ENCODE assay signal across 19 cellular contexts in genomic region chr4:15042529-15043167, GRCh38. TPM values are rescaled to one million over a fixed set of nuclear protein-coding genes. Genes with fewer than 3 reads are reported as not detected.
A peak's percentile ranks its signal among the peaks of the same experiment; 100 is the strongest.
DNase-seq lines count a peak whose midpoint lies in the region; ATAC-seq and TF ChIP-seq lines count a peak whose summit lies in the region.
"Had no signal": no experiment of that assay in that cellular context is flagged by ENCODE, and none has a peak within 500 bp of the region (broad histone marks: within the 10 kb centered on the region; RNA-seq: fewer than 3 reads in every experiment).

No MANE protein-coding gene starts in this region.

- CTCF ChIA-PET in SK-N-SH (lab: Yijun Ruan, JAX), result interaction anchor here (1.0 to 1.5 kb wide), 4 partner anchors 12 to 1386 kb away, joined by 3 to 7 read pairs (median 4); no protein-coding TSS in a partner anchor

- H3K4me3 ChIP-seq in SK-N-SH (ENCODE audit: low read depth in 2 of 2, low read length in 1 of 2), result no peak overlapping the region
- H3K4me3 ChIP-seq in fibroblast of pulmonary artery (replicated peaks; ENCODE audit: low read depth, low read length), result no peak overlapping the region
- H3K4me3 ChIP-seq in parathyroid adenoma (ENCODE audit: low read depth, low read length), result peak overlapping the region; percentile 11
- H3K4me3 ChIP-seq: suprapubic skin had no signal

- no peak for TF ChIP-seq EP300 in SK-N-SH (IDR thresholded peaks at IDR 0.05; ENCODE audit: borderline replicate concordance in 1 of 2, low read depth in 1 of 2, low read length in 1 of 2)

- ATAC-seq in HG02970 (IDR thresholded peaks at IDR 0.05; ENCODE audit: low FRiP score, unreplicated experiment) (no peak), HG02588 (IDR thresholded peaks at IDR 0.05; ENCODE audit: unreplicated experiment) (no peak)
- ATAC-seq: left ventricle myocardium superior; natural killer cell treated with Interleukin-12 subunit alpha and Interleukin-12 subunit beta and Interleukin-15 and Interleukin-18, amount 100 ng/mL, for 72 hours; Panc1; right cardiac atrium; T-cell had no signal

- H3K4me1 Mint-ChIP-seq in CD14-positive monocyte, result peaks cover 2% of the 10 kb centered on the region

- H3K9ac ChIP-seq in SK-N-SH, result no peak overlapping the region
- H3K9ac ChIP-seq in parathyroid adenoma, result no peak overlapping the region

- no peak overlapping the region for H2AFZ ChIP-seq in SK-N-SH (ENCODE audit: low read depth)
- H2AFZ ChIP-seq in parathyroid adenoma, result no peak overlapping the region

- no peaks in the 10 kb centered on the region for H3K27me3 Mint-ChIP-seq in CD14-positive monocyte (ENCODE audit: low read depth in 3 of 3)
- H3K27me3 Mint-ChIP-seq: activated naive CD8-positive, alpha-beta T cell; natural killer cell treated with Interleukin-12 subunit alpha and Interleukin-12 subunit beta and Interleukin-15 and Interleukin-18, amount 100 ng/mL, for 72 hours; T-cell had no signal

- H3K4me1 ChIP-seq in SK-N-SH (ENCODE audit: control insufficient read depth in 1 of 2, insufficient read depth in 2 of 2, low read depth in 1 of 2, low read length in 1 of 2) (peaks cover 0 to 15% of the 10 kb centered on the region in 2 experiments; a peak in 2 of 4 replicates), parathyroid adenoma (peaks cover 3% of the 10 kb centered on the region)

- peaks cover 45 to 59% of the 10 kb centered on the region in 2 donors for H3K36me3 Mint-ChIP-seq in CD14-positive monocyte
- H3K36me3 Mint-ChIP-seq: natural killer cell treated with Interleukin-12 subunit alpha and Interleukin-12 subunit beta and Interleukin-15 and Interleukin-18, amount 100 ng/mL, for 72 hours had no signal

- peaks cover 10% of the 10 kb centered on the region; the same call in 1 of the 2 replicates for H3K79me2 ChIP-seq in SK-N-SH (ENCODE audit: insufficient read depth)
- H3K79me2 ChIP-seq in parathyroid adenoma, result no peaks in the 10 kb centered on the region

- peaks cover 14% of the 10 kb centered on the region for H3F3A ChIP-seq in SK-N-SH (replicated peaks; ENCODE audit: insufficient read depth)

- no peak for TF ChIP-seq RAD21 in SK-N-SH (IDR thresholded peaks at IDR 0.05; ENCODE audit: low read length)

- WGBS in SK-N-SH (ENCODE audit: low lambda C conversion rate), result 45% methylated on average over 4 of the region's 4 CpGs

- no peaks in the 10 kb centered on the region for H3K9me3 ChIP-seq in SK-N-SH
- no peaks in the 10 kb centered on the region for H3K9me3 ChIP-seq in parathyroid adenoma (ENCODE audit: control insufficient read depth, low read length)
- H3K9me3 ChIP-seq: suprapubic skin had no signal

- H3K36me3 ChIP-seq in SK-N-SH (replicated peaks in 1 of 2; ENCODE audit: control insufficient read depth in 1 of 2, insufficient read depth in 2 of 2, low read length in 1 of 2) (peaks cover 6 to 22% of the 10 kb centered on the region in 2 experiments), parathyroid adenoma (ENCODE audit: control insufficient read depth, insufficient read depth, low read length) (no peaks in the 10 kb centered on the region)

- intact Hi-C loops in CD14-positive monocyte (cut with micrococcal nuclease), result no loop called here

- H3K27me3 ChIP-seq in SK-N-SH (ENCODE audit: insufficient read depth), result no peaks in the 10 kb centered on the region
- no peaks in the 10 kb centered on the region for H3K27me3 ChIP-seq in parathyroid adenoma (ENCODE audit: control insufficient read depth, insufficient read depth, low read length)
- H3K27me3 ChIP-seq: suprapubic skin had no signal

- no peak overlapping the region for H3K27ac Mint-ChIP-seq in CD14-positive monocyte
- H3K27ac Mint-ChIP-seq: activated naive CD8-positive, alpha-beta T cell; natural killer cell treated with Interleukin-12 subunit alpha and Interleukin-12 subunit beta and Interleukin-15 and Interleukin-18, amount 100 ng/mL, for 72 hours; T-cell had no signal

- H4K20me1 ChIP-seq in SK-N-SH (ENCODE audit: insufficient read depth), result no peaks in the 10 kb centered on the region

- no peaks in the 10 kb centered on the region for H3K9me2 ChIP-seq in SK-N-SH

- H3K9me3 Mint-ChIP-seq in CD14-positive monocyte, result no peaks in the 10 kb centered on the region
- H3K9me3 Mint-ChIP-seq: natural killer cell treated with Interleukin-12 subunit alpha and Interleukin-12 subunit beta and Interleukin-15 and Interleukin-18, amount 100 ng/mL, for 72 hours; T-cell had no signal

- POLR2A ChIA-PET in SK-N-SH (lab: Yijun Ruan, JAX), result no interaction called here

- H3K4me2 ChIP-seq in SK-N-SH (no peak overlapping the region), parathyroid adenoma (ENCODE audit: low read length) (peak overlapping the region; percentile 34)

- TF ChIP-seq CTCF in SK-N-SH (IDR thresholded peaks at IDR 0.05) (no peak), fibroblast of pulmonary artery (IDR thresholded peaks at IDR 0.05; ENCODE audit: low read length, missing control alignments) (no peak), parathyroid adenoma (IDR thresholded peaks at IDR 0.05) (no peak), CD14-positive monocyte (IDR thresholded peaks at IDR 0.05) (no peak)

- DNase-seq in Daoy (ENCODE audit: low read depth), result peak; percentile 5
- no peak for DNase-seq in SK-N-SH
- DNase-seq in fibroblast of pulmonary artery (ENCODE audit: low read depth), result peak; percentile 38
- no peak for DNase-seq in CD14-positive monocyte (ENCODE audit: low spot score)
- no peak for DNase-seq in UCSD-AML1 (lab: John Stamatoyannopoulos, UW; ENCODE audit: unreplicated experiment)
- DNase-seq: activated CD8-positive, alpha-beta memory T cell treated with anti-CD3 and anti-CD28 coated beads, Interleukin-2, amount 50 U/mL, for 4 hours; left ventricle myocardium superior; NCI-H1694 treated with DMSO at 0.1 percent for 48 hours; NCI-H524 treated with DMSO at 0.1 percent for 48 hours; right cardiac atrium; stimulated activated CD4-positive, alpha-beta T cell treated with anti-CD3 and anti-CD28 coated beads, Interleukin-1b, Interleukin-23, amount 100 ng/mL, for 48 hours; T-cell had no signal

- no peak overlapping the region for H3K4me3 Mint-ChIP-seq in CD14-positive monocyte
- H3K4me3 Mint-ChIP-seq: activated naive CD8-positive, alpha-beta T cell; natural killer cell treated with Interleukin-12 subunit alpha and Interleukin-12 subunit beta and Interleukin-15 and Interleukin-18, amount 100 ng/mL, for 72 hours; T-cell had no signal

- H3K27ac ChIP-seq in SK-N-SH (ENCODE audit: low read depth in 2 of 2, low read length in 1 of 2) (peak overlapping the region; percentile 39 to 46; a peak in 3 of 4 replicates), parathyroid adenoma (peak overlapping the region; percentile 29)
- H3K27ac ChIP-seq: suprapubic skin had no signal

TF ChIP-seq in SK-N-SH, 30 proteins besides CTCF, POLR2A, EP300 and RAD21:
- 0 out of 2 replicates have a peak, but pooled peaks have one; percentile 9 for TF ChIP-seq TCF12 (IDR thresholded peaks at IDR 0.05)
- no peak for TF ChIP-seq REST (IDR thresholded peaks at IDR 0.05; ENCODE audit: low read depth, low read length)
- TF ChIP-seq FOSL2 (IDR thresholded peaks at IDR 0.05; ENCODE audit: borderline replicate concordance, low read depth), result peak; percentile 17; the same call in 1 of the 2 replicates
- TF ChIP-seq JUND (IDR thresholded peaks at IDR 0.05), result peak; percentile 12; the same call in 1 of the 2 replicates
- TF ChIP-seq, protein P1, sequence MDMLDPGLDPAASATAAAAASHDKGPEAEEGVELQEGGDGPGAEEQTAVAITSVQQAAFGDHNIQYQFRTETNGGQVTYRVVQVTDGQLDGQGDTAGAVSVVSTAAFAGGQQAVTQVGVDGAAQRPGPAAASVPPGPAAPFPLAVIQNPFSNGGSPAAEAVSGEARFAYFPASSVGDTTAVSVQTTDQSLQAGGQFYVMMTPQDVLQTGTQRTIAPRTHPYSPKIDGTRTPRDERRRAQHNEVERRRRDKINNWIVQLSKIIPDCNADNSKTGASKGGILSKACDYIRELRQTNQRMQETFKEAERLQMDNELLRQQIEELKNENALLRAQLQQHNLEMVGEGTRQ (IDR thresholded peaks at IDR 0.05; ENCODE audit: borderline replicate concordance, low read depth, low read length), result no peak

RNA-seq across cellular contexts. Expression of gene CPEB2, which starts 40.4 kb away (rescaled TPM):
- 1.1 and 3.3 TPM in 2 replicates for total RNA-seq in Daoy (2014; rRNA removed; shearing (Covaris generic))
- polyA plus RNA-seq in SK-N-SH (2012; rRNA removed), result 2.1 and 2.8 TPM in 2 replicates
- 3.4 and 3.6 TPM in 2 replicates for polyA plus RNA-seq in SK-N-SH (2012; cell fraction: cytosol; rRNA removed)
- polyA plus RNA-seq in SK-N-SH (2012; cell fraction: nucleus; rRNA removed), result 5.7 and 12.7 TPM in 2 replicates
- polyA plus RNA-seq in CD14-positive monocyte, result 1 to 10 TPM; 1.6 to 1.7 TPM

Comparison
In these comparisons a context has a peak if more than half of its experiments do, and no peak if none do; other contexts are left out.
1. DNase-seq: peak in Daoy (single experiment) and fibroblast of pulmonary artery (single experiment); none in SK-N-SH (single experiment), CD14-positive monocyte (single experiment) and UCSD-AML1 (single experiment).